In genomic region chr1:24095140-24095859, GRCh38 we compare ENCODE assay signal across 1 cellular context.
TF ChIP-seq lines count a peak whose summit lies in the region.

No MANE protein-coding gene starts in this region.

TF ChIP-seq in HepG2, 621 proteins besides CTCF, POLR2A, EP300 and RAD21 (continued from another document):
- TF ChIP-seq ZNF629 (CRISPR knock-in tag; conservative IDR thresholded peaks at IDR 0.05) (peak; percentile 73), SRF (IDR thresholded peaks at IDR 0.05; ENCODE audit: low read depth, low read length) (peak; percentile 43; the same call in 1 of the 2 replicates)
